In the genomic region with DNA sequence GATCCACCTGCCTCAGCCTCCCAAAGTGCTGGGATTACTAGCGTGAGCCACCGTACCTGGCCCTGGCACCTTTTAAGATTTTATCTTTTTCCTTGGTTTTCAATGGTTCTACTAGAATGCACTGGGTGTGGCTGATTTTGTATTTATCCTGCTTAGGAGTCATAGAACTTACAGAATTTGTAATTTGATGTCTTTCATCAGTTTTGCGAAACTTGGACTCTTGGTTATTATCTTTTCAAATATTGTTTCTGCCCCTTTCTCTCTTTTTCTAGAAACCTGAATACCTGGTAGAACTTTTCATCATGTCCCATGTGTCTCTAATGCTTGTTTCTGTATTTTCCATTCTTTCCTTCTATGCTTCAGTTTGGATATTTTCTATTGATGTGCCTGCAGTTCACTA, we compare ENCODE assay signal across 19 cellular contexts.
"Had no signal": no experiment of that assay in that cellular context is flagged by ENCODE, and none has a peak within 500 bp of the region (broad histone marks: within the 10 kb centered on the region; RNA-seq: fewer than 3 reads in every experiment).

No MANE protein-coding gene starts in this region.

- ATAC-seq: heart left ventricle, left colon, left ventricle myocardium superior, pancreas, right cardiac atrium had no signal

- H3K27ac ChIP-seq: coronary artery had no signal

- H3K27me3 Mint-ChIP-seq: naive B cell had no signal

- H3K27me3 ChIP-seq: dorsolateral prefrontal cortex, heart left ventricle, pancreas had no signal

- H3K36me3 ChIP-seq: pancreas had no signal

- DNase-seq: dorsolateral prefrontal cortex; effector CD8-positive, alpha-beta T cell; foreskin melanocyte; heart left ventricle; hippocampal formation; left colon; left ventricle myocardium superior; mesenchymal stem cell; occipital lobe; pancreas; right cardiac atrium; small intestine; stimulated activated CD4-positive, alpha-beta T cell treated with anti-CD3 and anti-CD28 coated beads, Interleukin-12 subunit alpha, Interleukin-12 subunit beta, amount 100 ng/mL, for 4 hours; stimulated activated naive CD4-positive, alpha-beta T cell treated with Interleukin-2 at 50 U/mL for 16 hours; trophoblast cell had no signal

- H3K9me3 ChIP-seq: heart left ventricle, pancreas had no signal

- H3K27ac Mint-ChIP-seq: progenitor cell of endocrine pancreas had no signal

- H3K4me3 ChIP-seq: coronary artery, dorsolateral prefrontal cortex, heart left ventricle, lung, pancreas had no signal
